1 cellular context compared by ENCODE assay signal in the genomic region with DNA sequence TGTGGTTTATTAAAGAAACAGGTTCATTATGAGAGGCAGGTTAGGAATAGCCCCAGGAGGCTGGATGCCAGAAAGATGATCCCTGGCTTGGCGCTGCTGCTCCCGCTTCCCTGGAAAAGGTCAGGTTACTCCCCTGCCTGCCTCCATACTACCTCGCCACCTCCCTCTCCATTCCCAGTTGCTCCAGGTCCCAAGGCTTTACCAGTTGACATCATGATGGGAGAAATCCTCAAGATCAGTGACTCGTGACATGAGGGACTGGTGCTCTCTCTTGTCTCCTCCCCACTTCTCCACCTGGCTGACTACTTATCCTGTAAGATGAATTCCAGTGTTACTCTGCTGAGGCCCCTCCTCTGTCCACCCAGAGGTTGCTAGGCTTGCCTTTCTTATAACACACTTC.
TF ChIP-seq lines count a peak whose summit lies in the region.

No MANE protein-coding gene starts in this region.

TF ChIP-seq in H1, 55 proteins besides CTCF, POLR2A, EP300 and RAD21 (continued from another document):
- no peak for TF ChIP-seq ZNF274 (IDR thresholded peaks at IDR 0.05; ENCODE audit: borderline replicate concordance, extremely low read depth, low read length)
- TF ChIP-seq GTF2F1 (IDR thresholded peaks at IDR 0.05; ENCODE audit: borderline replicate concordance, low read depth, low read length): no peak
- TF ChIP-seq, protein P1, sequence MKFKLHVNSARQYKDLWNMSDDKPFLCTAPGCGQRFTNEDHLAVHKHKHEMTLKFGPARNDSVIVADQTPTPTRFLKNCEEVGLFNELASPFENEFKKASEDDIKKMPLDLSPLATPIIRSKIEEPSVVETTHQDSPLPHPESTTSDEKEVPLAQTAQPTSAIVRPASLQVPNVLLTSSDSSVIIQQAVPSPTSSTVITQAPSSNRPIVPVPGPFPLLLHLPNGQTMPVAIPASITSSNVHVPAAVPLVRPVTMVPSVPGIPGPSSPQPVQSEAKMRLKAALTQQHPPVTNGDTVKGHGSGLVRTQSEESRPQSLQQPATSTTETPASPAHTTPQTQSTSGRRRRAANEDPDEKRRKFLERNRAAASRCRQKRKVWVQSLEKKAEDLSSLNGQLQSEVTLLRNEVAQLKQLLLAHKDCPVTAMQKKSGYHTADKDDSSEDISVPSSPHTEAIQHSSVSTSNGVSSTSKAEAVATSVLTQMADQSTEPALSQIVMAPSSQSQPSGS (IDR thresholded peaks at IDR 0.05; ENCODE audit: low read length): no peak
- no peak for TF ChIP-seq RFX5 (IDR thresholded peaks at IDR 0.05; ENCODE audit: borderline replicate concordance, low read depth, low read length)
- TF ChIP-seq SIRT6 (IDR thresholded peaks at IDR 0.05; ENCODE audit: low read length): no peak
- TF ChIP-seq EZH2 (IDR thresholded peaks at IDR 0.05; ENCODE audit: low read depth, low read length, severe bottlenecking): no peak
- TF ChIP-seq SAP30 (IDR thresholded peaks at IDR 0.05; ENCODE audit: insufficient read depth, insufficient replicate concordance, low read length): no peak
- no peak for TF ChIP-seq PHF8 (conservative IDR thresholded peaks at IDR 0.05; ENCODE audit: low read depth, low read length)
- TF ChIP-seq EGR1 (IDR thresholded peaks at IDR 0.05; ENCODE audit: borderline replicate concordance, low read depth, low read length): no peak
- TF ChIP-seq SUZ12 (IDR thresholded peaks at IDR 0.05; ENCODE audit: low read length): no peak
- TF ChIP-seq KDM5A (IDR thresholded peaks at IDR 0.05; ENCODE audit: low read length): no peak
- TF ChIP-seq, protein P2, sequence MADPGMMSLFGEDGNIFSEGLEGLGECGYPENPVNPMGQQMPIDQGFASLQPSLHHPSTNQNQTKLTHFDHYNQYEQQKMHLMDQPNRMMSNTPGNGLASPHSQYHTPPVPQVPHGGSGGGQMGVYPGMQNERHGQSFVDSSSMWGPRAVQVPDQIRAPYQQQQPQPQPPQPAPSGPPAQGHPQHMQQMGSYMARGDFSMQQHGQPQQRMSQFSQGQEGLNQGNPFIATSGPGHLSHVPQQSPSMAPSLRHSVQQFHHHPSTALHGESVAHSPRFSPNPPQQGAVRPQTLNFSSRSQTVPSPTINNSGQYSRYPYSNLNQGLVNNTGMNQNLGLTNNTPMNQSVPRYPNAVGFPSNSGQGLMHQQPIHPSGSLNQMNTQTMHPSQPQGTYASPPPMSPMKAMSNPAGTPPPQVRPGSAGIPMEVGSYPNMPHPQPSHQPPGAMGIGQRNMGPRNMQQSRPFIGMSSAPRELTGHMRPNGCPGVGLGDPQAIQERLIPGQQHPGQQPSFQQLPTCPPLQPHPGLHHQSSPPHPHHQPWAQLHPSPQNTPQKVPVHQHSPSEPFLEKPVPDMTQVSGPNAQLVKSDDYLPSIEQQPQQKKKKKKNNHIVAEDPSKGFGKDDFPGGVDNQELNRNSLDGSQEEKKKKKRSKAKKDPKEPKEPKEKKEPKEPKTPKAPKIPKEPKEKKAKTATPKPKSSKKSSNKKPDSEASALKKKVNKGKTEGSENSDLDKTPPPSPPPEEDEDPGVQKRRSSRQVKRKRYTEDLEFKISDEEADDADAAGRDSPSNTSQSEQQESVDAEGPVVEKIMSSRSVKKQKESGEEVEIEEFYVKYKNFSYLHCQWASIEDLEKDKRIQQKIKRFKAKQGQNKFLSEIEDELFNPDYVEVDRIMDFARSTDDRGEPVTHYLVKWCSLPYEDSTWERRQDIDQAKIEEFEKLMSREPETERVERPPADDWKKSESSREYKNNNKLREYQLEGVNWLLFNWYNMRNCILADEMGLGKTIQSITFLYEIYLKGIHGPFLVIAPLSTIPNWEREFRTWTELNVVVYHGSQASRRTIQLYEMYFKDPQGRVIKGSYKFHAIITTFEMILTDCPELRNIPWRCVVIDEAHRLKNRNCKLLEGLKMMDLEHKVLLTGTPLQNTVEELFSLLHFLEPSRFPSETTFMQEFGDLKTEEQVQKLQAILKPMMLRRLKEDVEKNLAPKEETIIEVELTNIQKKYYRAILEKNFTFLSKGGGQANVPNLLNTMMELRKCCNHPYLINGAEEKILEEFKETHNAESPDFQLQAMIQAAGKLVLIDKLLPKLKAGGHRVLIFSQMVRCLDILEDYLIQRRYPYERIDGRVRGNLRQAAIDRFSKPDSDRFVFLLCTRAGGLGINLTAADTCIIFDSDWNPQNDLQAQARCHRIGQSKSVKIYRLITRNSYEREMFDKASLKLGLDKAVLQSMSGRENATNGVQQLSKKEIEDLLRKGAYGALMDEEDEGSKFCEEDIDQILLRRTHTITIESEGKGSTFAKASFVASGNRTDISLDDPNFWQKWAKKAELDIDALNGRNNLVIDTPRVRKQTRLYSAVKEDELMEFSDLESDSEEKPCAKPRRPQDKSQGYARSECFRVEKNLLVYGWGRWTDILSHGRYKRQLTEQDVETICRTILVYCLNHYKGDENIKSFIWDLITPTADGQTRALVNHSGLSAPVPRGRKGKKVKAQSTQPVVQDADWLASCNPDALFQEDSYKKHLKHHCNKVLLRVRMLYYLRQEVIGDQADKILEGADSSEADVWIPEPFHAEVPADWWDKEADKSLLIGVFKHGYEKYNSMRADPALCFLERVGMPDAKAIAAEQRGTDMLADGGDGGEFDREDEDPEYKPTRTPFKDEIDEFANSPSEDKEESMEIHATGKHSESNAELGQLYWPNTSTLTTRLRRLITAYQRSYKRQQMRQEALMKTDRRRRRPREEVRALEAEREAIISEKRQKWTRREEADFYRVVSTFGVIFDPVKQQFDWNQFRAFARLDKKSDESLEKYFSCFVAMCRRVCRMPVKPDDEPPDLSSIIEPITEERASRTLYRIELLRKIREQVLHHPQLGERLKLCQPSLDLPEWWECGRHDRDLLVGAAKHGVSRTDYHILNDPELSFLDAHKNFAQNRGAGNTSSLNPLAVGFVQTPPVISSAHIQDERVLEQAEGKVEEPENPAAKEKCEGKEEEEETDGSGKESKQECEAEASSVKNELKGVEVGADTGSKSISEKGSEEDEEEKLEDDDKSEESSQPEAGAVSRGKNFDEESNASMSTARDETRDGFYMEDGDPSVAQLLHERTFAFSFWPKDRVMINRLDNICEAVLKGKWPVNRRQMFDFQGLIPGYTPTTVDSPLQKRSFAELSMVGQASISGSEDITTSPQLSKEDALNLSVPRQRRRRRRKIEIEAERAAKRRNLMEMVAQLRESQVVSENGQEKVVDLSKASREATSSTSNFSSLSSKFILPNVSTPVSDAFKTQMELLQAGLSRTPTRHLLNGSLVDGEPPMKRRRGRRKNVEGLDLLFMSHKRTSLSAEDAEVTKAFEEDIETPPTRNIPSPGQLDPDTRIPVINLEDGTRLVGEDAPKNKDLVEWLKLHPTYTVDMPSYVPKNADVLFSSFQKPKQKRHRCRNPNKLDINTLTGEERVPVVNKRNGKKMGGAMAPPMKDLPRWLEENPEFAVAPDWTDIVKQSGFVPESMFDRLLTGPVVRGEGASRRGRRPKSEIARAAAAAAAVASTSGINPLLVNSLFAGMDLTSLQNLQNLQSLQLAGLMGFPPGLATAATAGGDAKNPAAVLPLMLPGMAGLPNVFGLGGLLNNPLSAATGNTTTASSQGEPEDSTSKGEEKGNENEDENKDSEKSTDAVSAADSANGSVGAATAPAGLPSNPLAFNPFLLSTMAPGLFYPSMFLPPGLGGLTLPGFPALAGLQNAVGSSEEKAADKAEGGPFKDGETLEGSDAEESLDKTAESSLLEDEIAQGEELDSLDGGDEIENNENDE (IDR thresholded peaks at IDR 0.05; ENCODE audit: insufficient replicate concordance, low read length): no peak
- no peak for TF ChIP-seq RXRA (IDR thresholded peaks at IDR 0.05; ENCODE audit: insufficient read depth, low read depth, low read length)
